In genomic region chr10:15627617-15628196, GRCh38 we compare ENCODE assay signal across 1 cellular context.
A peak's percentile ranks its signal among the peaks of the same experiment; 100 is the strongest.
TF ChIP-seq lines count a peak whose summit lies in the region.

No MANE protein-coding gene starts in this region.

TF ChIP-seq in K562, 482 proteins besides CTCF, POLR2A, EP300 and RAD21 (continued from another document and continues in another):
- TF ChIP-seq CTCFL (IDR thresholded peaks at IDR 0.05; ENCODE audit: borderline replicate concordance, insufficient read depth, low read depth, low read length, poor library complexity, severe bottlenecking) (no peak), HMGXB4 (CRISPR knock-in tag; IDR thresholded peaks at IDR 0.05) (no peak), GABPB1 (CRISPR knock-in tag; IDR thresholded peaks at IDR 0.05) (no peak), RBFOX2 (IDR thresholded peaks at IDR 0.05; ENCODE audit: low read depth, low read length) (no peak), NONO (IDR thresholded peaks at IDR 0.05; ENCODE audit: low read depth in 2 of 2, low read length in 1 of 2) (no peak), KDM2B (CRISPR knock-in tag; IDR thresholded peaks at IDR 0.05) (no peak), SMAD4 (CRISPR knock-in tag; conservative IDR thresholded peaks at IDR 0.05) (peak; percentile 93), POLR3G (IDR thresholded peaks at IDR 0.05; ENCODE audit: extremely low read depth, insufficient read length, insufficient replicate concordance) (no peak), KHSRP (IDR thresholded peaks at IDR 0.05) (no peak), ZNF77 (CRISPR knock-in tag; IDR thresholded peaks at IDR 0.05) (no peak), XRCC5 (IDR thresholded peaks at IDR 0.05; ENCODE audit: low read depth, low read length) (no peak), NRF1 (conservative IDR thresholded peaks at IDR 0.05 in 1 of 2, IDR thresholded peaks at IDR 0.05 in 1 of 2) (no peak), SLC30A9 (CRISPR knock-in tag; IDR thresholded peaks at IDR 0.05) (no peak), CHD1 (IDR thresholded peaks at IDR 0.05; ENCODE audit: low read length) (no peak), E2F6 (IDR thresholded peaks at IDR 0.05; ENCODE audit: borderline replicate concordance in 1 of 2, extremely low read depth in 1 of 2, insufficient read depth in 1 of 2, insufficient read length in 1 of 2, low read depth in 1 of 2, low read length in 1 of 2, poor library complexity in 1 of 2, severe bottlenecking in 1 of 2) (no peak), FOXJ2 (tag; IDR thresholded peaks at IDR 0.05) (no peak), FOS (IDR thresholded peaks at IDR 0.05; ENCODE audit: extremely low read depth, insufficient read length) (no peak), ZBTB1 (CRISPR knock-in tag; IDR thresholded peaks at IDR 0.05; ENCODE audit: borderline replicate concordance, low read depth) (peak; percentile 98), ZKSCAN8 (CRISPR knock-in tag; IDR thresholded peaks at IDR 0.05) (peak; percentile 93), BRF2 (IDR thresholded peaks at IDR 0.05; ENCODE audit: borderline replicate concordance, insufficient read depth, insufficient read length) (no peak), NFIC (IDR thresholded peaks at IDR 0.05) (no peak), SREBF1 (IDR thresholded peaks at IDR 0.05; ENCODE audit: borderline replicate concordance, low read depth, low read length) (no peak), ZNF224 (CRISPR knock-in tag; IDR thresholded peaks at IDR 0.05) (no peak), AFF4 (CRISPR knock-in tag; IDR thresholded peaks at IDR 0.05) (no peak), ERF (CRISPR knock-in tag; IDR thresholded peaks at IDR 0.05) (peak; percentile 99), FOXK2 (conservative IDR thresholded peaks at IDR 0.05 in 1 of 2, IDR thresholded peaks at IDR 0.05 in 1 of 2; ENCODE audit: low read depth in 2 of 2) (no peak), ZNF444 (CRISPR knock-in tag; IDR thresholded peaks at IDR 0.05) (peak; percentile 97), LARP7 (IDR thresholded peaks at IDR 0.05) (no peak), TRIM24 (IDR thresholded peaks at IDR 0.05) (no peak), MBD1 (CRISPR knock-in tag; IDR thresholded peaks at IDR 0.05) (no peak), RBM15 (IDR thresholded peaks at IDR 0.05; ENCODE audit: insufficient read depth, low read length) (no peak), MECOM (CRISPR knock-in tag; IDR thresholded peaks at IDR 0.05) (peak; percentile 91), SRSF9 (IDR thresholded peaks at IDR 0.05; ENCODE audit: borderline replicate concordance, low read depth, low read length) (no peak), HNRNPH1 (optimal IDR thresholded peaks at IDR 0.05; ENCODE audit: low read depth, low read length) (no peak), CEBPB (tag; IDR thresholded peaks at IDR 0.05) (no peak), ZNF507 (tag; conservative IDR thresholded peaks at IDR 0.05) (no peak), RBM39 (optimal IDR thresholded peaks at IDR 0.05; ENCODE audit: low read depth, low read length) (no peak), ZNF280A (IDR thresholded peaks at IDR 0.05; ENCODE audit: low read depth, partially characterized antibody) (no peak), ZNF124 (CRISPR knock-in tag; IDR thresholded peaks at IDR 0.05) (no peak), ZNF347 (CRISPR knock-in tag; IDR thresholded peaks at IDR 0.05; ENCODE audit: low read depth) (0 out of 2 replicates have a peak, but pooled peaks have one; percentile 80), ZNF707 (CRISPR knock-in tag; conservative IDR thresholded peaks at IDR 0.05) (no peak), ZNF445 (CRISPR knock-in tag; IDR thresholded peaks at IDR 0.05; ENCODE audit: low read depth) (peak; percentile 97), ARID1B (IDR thresholded peaks at IDR 0.05) (peak; percentile 20; the same call in 1 of the 2 replicates), TOE1 (IDR thresholded peaks at IDR 0.05; ENCODE audit: borderline replicate concordance) (no peak), TOE1 (CRISPR knock-in tag; IDR thresholded peaks at IDR 0.05; ENCODE audit: borderline replicate concordance, low read depth) (no peak), TRIM25 (IDR thresholded peaks at IDR 0.05; ENCODE audit: borderline replicate concordance) (no peak), SAP30 (IDR thresholded peaks at IDR 0.05; ENCODE audit: borderline replicate concordance, insufficient read depth, low read depth, low read length, poor library complexity, severe bottlenecking) (no peak), ETV1 (tag; conservative IDR thresholded peaks at IDR 0.05; ENCODE audit: low read depth) (no peak), NCOA4 (IDR thresholded peaks at IDR 0.05; ENCODE audit: partially characterized antibody) (no peak), DPF2 (IDR thresholded peaks at IDR 0.05) (no peak), POLR2AphosphoS5 (IDR thresholded peaks at IDR 0.05; ENCODE audit: control insufficient read depth, insufficient read depth, low read depth, low read length) (no peak), RNF2 (IDR thresholded peaks at IDR 0.05) (no peak), CHAMP1 (IDR thresholded peaks at IDR 0.05) (no peak), NR1H2 (CRISPR knock-in tag; IDR thresholded peaks at IDR 0.05) (no peak), SRF (CRISPR knock-in tag; IDR thresholded peaks at IDR 0.05) (peak; percentile 28 to 93; a peak in 2 of 4 replicates), CSDE1 (IDR thresholded peaks at IDR 0.05) (no peak), TEAD1 (CRISPR knock-in tag; IDR thresholded peaks at IDR 0.05) (peak in 1 of 2 experiments; percentile 98; a peak in 2 of 4 replicates)
